8 cellular contexts compared by ENCODE assay signal in genomic region chr14:96362071-96362964, GRCh38.
DNase-seq lines count a peak whose midpoint lies in the region; ATAC-seq and TF ChIP-seq lines count a peak whose summit lies in the region.

No MANE protein-coding gene starts in this region.

- TF ChIP-seq CTCF in WERI-Rb-1 (IDR thresholded peaks at IDR 0.05; ENCODE audit: low read depth, low read length): no peak

- peak; percentile 16 for ATAC-seq in HG02642 (IDR thresholded peaks at IDR 0.05; ENCODE audit: poor library complexity, unreplicated experiment)
- ATAC-seq in HG03280 (IDR thresholded peaks at IDR 0.05; ENCODE audit: unreplicated experiment): no peak

- H3K27me3 ChIP-seq in WERI-Rb-1 (ENCODE audit: insufficient read depth, low read depth, severe bottlenecking): no peaks in the 10 kb centered on the region

- DNase-seq in NCI-H2107 (lab: John Stamatoyannopoulos, UW): peak; percentile 54
- no peak for DNase-seq in WERI-Rb-1
- peak; percentile 74 for DNase-seq in central memory CD4-positive, alpha-beta T cell
- DNase-seq in kidney tubule cell (ENCODE audit: low spot score): peak; percentile 62
- peak; percentile 23 to 26 for DNase-seq in stimulated activated CD4-positive, alpha-beta T cell treated with anti-CD3 and anti-CD28 coated beads, Interleukin-2, amount 100 ng/mL, for 48 hours

- no peaks in the 10 kb centered on the region for H3K9me3 ChIP-seq in WERI-Rb-1 (ENCODE audit: severe bottlenecking)

- peaks cover 11% of the 10 kb centered on the region for H3K36me3 ChIP-seq in WERI-Rb-1

- H3K4me3 ChIP-seq in GM08714 (ENCODE audit: low read length): peak overlapping the region; percentile 98
- H3K4me3 ChIP-seq in WERI-Rb-1 (ENCODE audit: low read depth, low read length): peak overlapping the region; percentile 99

- peak overlapping the region; percentile 87 for H3K27ac ChIP-seq in WERI-Rb-1
